9 cellular contexts compared by ENCODE assay signal in genomic region chr3:185820973-185821758, GRCh38. TPM values are rescaled to one million over a fixed set of nuclear protein-coding genes. Genes with fewer than 3 reads are reported as not detected.
DNase-seq lines count a peak whose midpoint lies in the region; ATAC-seq and TF ChIP-seq lines count a peak whose summit lies in the region.
"Had no signal": no experiment of that assay in that cellular context is flagged by ENCODE, and none has a peak within 500 bp of the region (broad histone marks: within the 10 kb centered on the region; RNA-seq: fewer than 3 reads in every experiment).

No MANE protein-coding gene starts in this region.

- DNase-seq in NCI-H1105 treated with DMSO at 0.1 percent for 48 hours (lab: John Stamatoyannopoulos, UW) (peak; percentile 10), NCI-H1105 (lab: John Stamatoyannopoulos, UW) (no peak), RKO (ENCODE audit: low spot score) (peak; percentile 95), fibroblast of gingiva (ENCODE audit: low read depth) (peak; percentile 78), skeletal muscle cell (ENCODE audit: low read depth) (peak; percentile 75), mucosa of descending colon (no peak), inferior parietal cortex (ENCODE audit: extremely low spot score) (no peak), T-helper 17 cell (no peak)
- DNase-seq: activated effector memory CD4-positive, alpha-beta T cell treated with anti-CD3 and anti-CD28 coated beads, Interleukin-2, amount 50 U/mL, for 16 hours had no signal

- no peak overlapping the region for H3K27ac Mint-ChIP-seq in T-helper 17 cell

- peaks cover 6% of the 10 kb centered on the region for H3K36me3 Mint-ChIP-seq in T-helper 17 cell (ENCODE audit: low read depth)

- intact Hi-C loops in mucosa of descending colon (cut with DNase I, micrococcal nuclease): no loop called here

- no peaks in the 10 kb centered on the region for H3K36me3 ChIP-seq in mucosa of descending colon (ENCODE audit: low read depth)

- H3K4me3 ChIP-seq in skeletal muscle cell (ENCODE audit: low read depth, low read length): peak overlapping the region; percentile 39
- H3K4me3 ChIP-seq in mucosa of descending colon: no peak overlapping the region

- TF ChIP-seq CTCF in mucosa of descending colon (IDR thresholded peaks at IDR 0.05): no peak

- H3K27me3 Mint-ChIP-seq in T-helper 17 cell: peaks cover 46% of the 10 kb centered on the region

- ATAC-seq in mucosa of descending colon: no peak
- ATAC-seq in T-helper 17 cell: no peak

- H3K9me3 ChIP-seq in mucosa of descending colon (no peaks in the 10 kb centered on the region), T-helper 17 cell (ENCODE audit: control insufficient read depth, low read length, poor library complexity, severe bottlenecking) (peaks cover 3% of the 10 kb centered on the region)

- H3K4me1 Mint-ChIP-seq in T-helper 17 cell: peaks cover 11% of the 10 kb centered on the region

- no peak overlapping the region for H3K4me3 Mint-ChIP-seq in T-helper 17 cell

- peaks cover 10% of the 10 kb centered on the region for H3K4me1 ChIP-seq in mucosa of descending colon (ENCODE audit: low read depth)

RNA-seq across cellular contexts. Expression of gene IGF2BP2, which starts 3.7 kb away (rescaled TPM):
- total RNA-seq in mucosa of descending colon: 10 to 100 TPM; 26.7 to 67.4 (median 42.1) TPM
- total RNA-seq in T-helper 17 cell: 1 to 10 TPM in 1 of 2 donors, under 1 TPM in 1; 0.99 to 8.8 TPM

Comparison
In these comparisons a context has a peak if more than half of its experiments do, and no peak if none do; other contexts are left out.
1. DNase-seq: peak in NCI-H1105 treated with DMSO at 0.1 percent for 48 hours (single experiment), RKO (single experiment), fibroblast of gingiva (single experiment) and skeletal muscle cell (single experiment); none in NCI-H1105 (single experiment), mucosa of descending colon (0 of 3), inferior parietal cortex (single experiment) and T-helper 17 cell (0 of 3).